In genomic region chr20:63520939-63521601, GRCh38 we compare ENCODE assay signal across 9 cellular contexts. TPM values are rescaled to one million over a fixed set of nuclear protein-coding genes. Genes with fewer than 3 reads are reported as not detected.
A peak's percentile ranks its signal among the peaks of the same experiment; 100 is the strongest.
DNase-seq lines count a peak whose midpoint lies in the region; ATAC-seq and TF ChIP-seq lines count a peak whose summit lies in the region.
"Had no signal": no experiment of that assay in that cellular context is flagged by ENCODE, and none has a peak within 500 bp of the region (broad histone marks: within the 10 kb centered on the region; RNA-seq: fewer than 3 reads in every experiment).

No MANE protein-coding gene starts in this region.

- H3K27ac ChIP-seq in C4-2B (peak overlapping the region; percentile 90), RWPE2 (ENCODE audit: poor library complexity, severe bottlenecking) (peak overlapping the region; percentile 79), ovary (peak overlapping the region; percentile 54 to 92), thyroid gland (peak overlapping the region; percentile 85 to 95 (median 92))

- H3K4me1 ChIP-seq in RWPE2 (ENCODE audit: insufficient read depth, poor library complexity, severe bottlenecking) (peaks cover 5% of the 10 kb centered on the region), ovary (ENCODE audit: insufficient read depth) (peaks cover 10% of the 10 kb centered on the region), thyroid gland (peaks cover 23 to 25% of the 10 kb centered on the region in 2 donors)

- TF ChIP-seq CTCF in C4-2B (conservative IDR thresholded peaks at IDR 0.05) (no peak), RWPE2 (IDR thresholded peaks at IDR 0.05; ENCODE audit: poor library complexity, severe bottlenecking) (peak; percentile 31), ovary (IDR thresholded peaks at IDR 0.05) (no peak), thyroid gland (IDR thresholded peaks at IDR 0.05) (peak in 1 of 6 experiments; percentile 5)

- WGBS in ovary, 3 donors = 1% methylated on average over 29 to 67 of the region's 67 CpGs
- 10% methylated on average over 2 of the region's 67 CpGs; no CpG with 5 or more reads in 1 of the 2 donors for WGBS in thyroid gland, 2 donors

- no peaks in the 10 kb centered on the region for H3K9me3 Mint-ChIP-seq in activated naive CD8-positive, alpha-beta T cell (ENCODE audit: low read depth)

- H3K9me3 ChIP-seq in RWPE2 (ENCODE audit: severe bottlenecking) (peaks cover 10% of the 10 kb centered on the region), ovary (no peaks in the 10 kb centered on the region), thyroid gland (no peaks in the 10 kb centered on the region)

- H3K27me3 ChIP-seq in RWPE2 (ENCODE audit: insufficient read depth, poor library complexity, severe bottlenecking) (no peaks in the 10 kb centered on the region), ovary (no peaks in the 10 kb centered on the region), thyroid gland (no peaks in the 10 kb centered on the region)

- intact Hi-C loops in Right ventricle myocardium superior (cut with DNase I) (no loop called here), ovary (cut with DNase I) (no loop called here), thyroid gland (cut with DNase I) (no loop called here)

- peaks cover 14% of the 10 kb centered on the region for H3K4me1 Mint-ChIP-seq in activated naive CD8-positive, alpha-beta T cell (ENCODE audit: low read depth)

- no peak overlapping the region for H3K27ac Mint-ChIP-seq in activated naive CD8-positive, alpha-beta T cell

- H3K4me3 ChIP-seq in RWPE2 (ENCODE audit: severe bottlenecking) (peak overlapping the region; percentile 57), ovary (peak overlapping the region; percentile 69), thyroid gland (replicated peaks in 1 of 3) (peak overlapping the region; percentile 66 to 94 (median 91))

- peak; percentile 63 for ATAC-seq in GM19351 (IDR thresholded peaks at IDR 0.05; ENCODE audit: unreplicated experiment)
- ATAC-seq in HG03520 (IDR thresholded peaks at IDR 0.05; ENCODE audit: unreplicated experiment) = peak; percentile 27
- ATAC-seq in RWPE2 (ENCODE audit: low read depth) = peak; percentile 49
- peak; percentile 59 for ATAC-seq in Right ventricle myocardium superior (ENCODE audit: poor library complexity)

- no peak for TF ChIP-seq EP300 in ovary (IDR thresholded peaks at IDR 0.05)

- H3K27me3 Mint-ChIP-seq in activated naive CD8-positive, alpha-beta T cell = no peaks in the 10 kb centered on the region

- DNase-seq in RWPE2 (ENCODE audit: low spot score) = peak; percentile 92
- peak; percentile 83 for DNase-seq in Right ventricle myocardium superior
- DNase-seq in ovary = peak; percentile 71 to 86 (median 81)
- DNase-seq in thyroid gland = peak; percentile 75 to 78

- peak overlapping the region; percentile 84 for H3K4me3 Mint-ChIP-seq in activated naive CD8-positive, alpha-beta T cell

- H3K36me3 Mint-ChIP-seq in activated naive CD8-positive, alpha-beta T cell = peaks cover 2% of the 10 kb centered on the region

- H3K36me3 ChIP-seq in RWPE2 (ENCODE audit: low read depth) = peaks cover 29% of the 10 kb centered on the region
- H3K36me3 ChIP-seq in ovary = no peaks in the 10 kb centered on the region
- H3K36me3 ChIP-seq in thyroid gland = peaks cover 0 to 4% of the 10 kb centered on the region in 2 donors

- no peak for TF ChIP-seq POLR2A in ovary (IDR thresholded peaks at IDR 0.05)
- TF ChIP-seq POLR2A in thyroid gland (IDR thresholded peaks at IDR 0.05) = no peak

RNA-seq across cellular contexts. Expression of gene PPDPF, which starts 0.5 kb away (rescaled TPM):
- total RNA-seq in Right ventricle myocardium superior (246 TPM), ovary (100 to 1,000 TPM in 6 of 7 donors, 10 to 100 TPM in 1; 53.8 to 315 (median 201) TPM), thyroid gland (100 to 1,000 TPM in 3 of 4 donors, 10 to 100 TPM in 1; 82.0 to 226 (median 146) TPM)
- polyA plus RNA-seq in ovary = 100 to 1,000 TPM in 1 of 2 donors, 1 to 10 TPM in 1; 4.9 to 232 TPM

RNA-seq across cellular contexts. Expression of gene PTK6, which starts 16.1 kb away (rescaled TPM):
- 0.13 TPM for total RNA-seq in Right ventricle myocardium superior
- under 1 TPM in 5 of 7 donors, not detected in 2; 0.08 to 0.46 (median 0.15) TPM for total RNA-seq in ovary
- polyA plus RNA-seq in ovary = under 1 TPM; 0.07 to 0.08 TPM
- under 1 TPM in 1 of 4 donors, not detected in 3; 0.11 TPM for total RNA-seq in thyroid gland

RNA-seq across cellular contexts. Expression of gene EEF1A2, which starts 22.2 kb away (rescaled TPM):
- 1,229 TPM for total RNA-seq in Right ventricle myocardium superior
- total RNA-seq in ovary = under 1 TPM; 0.36 to 0.94 (median 0.69) TPM
- polyA plus RNA-seq in ovary = 1 to 10 TPM in 1 of 2 donors, under 1 TPM in 1; 0.25 to 1.3 TPM
- 1 to 10 TPM in 3 of 4 donors, under 1 TPM in 1; 0.22 to 2.0 (median 1.3) TPM for total RNA-seq in thyroid gland

RNA-seq across cellular contexts. Expression of gene SRMS, which starts 26.5 kb away (rescaled TPM):
- total RNA-seq in Right ventricle myocardium superior = not detected
- not detected for total RNA-seq in ovary
- not detected for polyA plus RNA-seq in ovary
- total RNA-seq in thyroid gland = not detected
- total RNA-seq: activated CD8-positive, alpha-beta memory T cell treated with anti-CD3 and anti-CD28 coated beads for 36 hours had no signal

RNA-seq across cellular contexts. Expression of gene FNDC11, which starts 32.9 kb away (rescaled TPM):
- total RNA-seq in Right ventricle myocardium superior (0.11 TPM), ovary (1 to 10 TPM in 1 of 7 donors, under 1 TPM in 5, not detected in 1; 0.10 to 5.5 (median 0.36) TPM), thyroid gland (under 1 TPM in 3 of 4 donors, not detected in 1; 0.39 to 0.89 (median 0.40) TPM)
- polyA plus RNA-seq in ovary = under 1 TPM in 1 of 2 donors, not detected in 1; 0.35 TPM

Comparison
In these comparisons a context has a peak if more than half of its experiments do, and no peak if none do; other contexts are left out.
1. Peak in every context shown above with its lines: DNase-seq, ATAC-seq, H3K4me3 ChIP-seq and H3K27ac ChIP-seq.
2. RNA of gene EEF1A2, which starts 22.2 kb away (total RNA-seq): 1,229 TPM in Right ventricle myocardium superior (single experiment); 0.22 to 2.0 TPM in thyroid gland and 0.36 to 0.94 TPM in ovary; every median in the first group is over 100 times any median in the second.